15 cellular contexts compared by ENCODE assay signal in the genomic region with DNA sequence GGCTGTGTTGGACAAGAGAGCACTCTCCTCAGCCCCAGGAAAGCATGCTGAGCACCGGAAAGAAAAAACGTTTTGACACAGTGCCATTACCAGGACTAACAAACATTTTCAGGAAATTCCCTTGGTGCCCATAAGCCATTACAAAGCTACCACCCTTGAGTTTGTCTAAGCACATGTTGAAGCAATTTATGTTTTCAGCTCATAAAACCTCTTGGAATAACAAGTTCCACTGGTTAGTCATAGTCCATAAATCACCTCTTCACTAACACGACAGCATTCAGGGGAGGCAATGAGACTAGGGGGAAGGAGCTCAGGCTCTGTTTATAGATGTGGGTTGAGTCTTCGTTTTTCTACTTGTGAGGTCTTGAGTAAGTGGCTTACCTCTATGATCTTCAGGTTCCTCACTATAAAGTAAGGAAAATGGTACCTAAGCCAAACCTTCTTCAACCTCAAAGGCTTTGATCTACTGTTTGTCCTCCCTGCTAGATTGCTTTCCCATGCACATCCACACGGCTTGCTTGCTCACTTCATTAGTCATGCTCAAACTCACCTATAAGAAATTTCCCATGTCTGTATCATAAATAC.
DNase-seq lines count a peak whose midpoint lies in the region; ATAC-seq and TF ChIP-seq lines count a peak whose summit lies in the region.
"Had no signal": no experiment of that assay in that cellular context is flagged by ENCODE, and none has a peak within 500 bp of the region (broad histone marks: within the 10 kb centered on the region; RNA-seq: fewer than 3 reads in every experiment).

No MANE protein-coding gene starts in this region.

- TF ChIP-seq CTCF in epithelial cell of proximal tubule (conservative IDR thresholded peaks at IDR 0.05; ENCODE audit: low read depth, low read length) (no peak), neural progenitor cell (IDR thresholded peaks at IDR 0.05) (no peak)

- H3K36me3 Mint-ChIP-seq in neural progenitor cell = no peaks in the 10 kb centered on the region

- H3K4me3 ChIP-seq in epithelial cell of proximal tubule (ENCODE audit: low read depth, low read length) (no peak overlapping the region), neural progenitor cell (no peak overlapping the region)
- H3K4me3 ChIP-seq: coronary artery, pancreas had no signal

- no peaks in the 10 kb centered on the region for H3F3A ChIP-seq in neural progenitor cell (ENCODE audit: low read depth)

- no peaks in the 10 kb centered on the region for H3K9me3 Mint-ChIP-seq in neural progenitor cell
- H3K9me3 Mint-ChIP-seq: activated CD4-positive, alpha-beta T cell treated with anti-CD3 and anti-CD28 coated beads, Interleukin-2, amount 10 ng/mL, durations not matched to agents 7 days and 5 days; activated naive CD4-positive, alpha-beta T cell treated with anti-CD3 and anti-CD28 coated beads for 36 hours; stimulated activated naive CD8-positive, alpha-beta T cell treated with anti-CD3 and anti-CD28 coated beads, Interleukin-15, amount 100 ng/mL, for 72 hours had no signal

- ATAC-seq in HG02840 (IDR thresholded peaks at IDR 0.05; ENCODE audit: low FRiP score, unreplicated experiment) = no peak
- ATAC-seq in HG03442 (IDR thresholded peaks at IDR 0.05; ENCODE audit: unreplicated experiment) = no peak
- ATAC-seq: pancreas; stimulated activated naive CD8-positive, alpha-beta T cell treated with anti-CD3 and anti-CD28 coated beads, Interleukin-15, amount 100 ng/mL, for 72 hours had no signal

- H3K9me3 ChIP-seq in neural progenitor cell (ENCODE audit: low read depth) = no peaks in the 10 kb centered on the region
- H3K9me3 ChIP-seq: pancreas had no signal

- H3K4me1 ChIP-seq in neural progenitor cell = peaks cover 1% of the 10 kb centered on the region
- H3K4me1 ChIP-seq: pancreas had no signal

- no peaks in the 10 kb centered on the region for H4K20me1 ChIP-seq in neural progenitor cell (ENCODE audit: low read depth)

- peaks cover 13% of the 10 kb centered on the region for H3K4me1 Mint-ChIP-seq in neural progenitor cell
- H3K4me1 Mint-ChIP-seq: activated CD4-positive, alpha-beta T cell treated with anti-CD3 and anti-CD28 coated beads, Interleukin-2, amount 10 ng/mL, durations not matched to agents 7 days and 5 days; stimulated activated naive CD8-positive, alpha-beta T cell treated with anti-CD3 and anti-CD28 coated beads, Interleukin-15, amount 100 ng/mL, for 72 hours had no signal

- DNase-seq in SIG-M5 treated with dmso at 0.1 percent for 504 hours (lab: John Stamatoyannopoulos, UW; ENCODE audit: unreplicated experiment) = peak; percentile 54
- no peak for DNase-seq in SIG-M5 (lab: John Stamatoyannopoulos, UW)
- peak; percentile 38 for DNase-seq in NCI-H69 (lab: John Stamatoyannopoulos, UW)
- DNase-seq in epithelial cell of proximal tubule (ENCODE audit: low read depth) = peak; percentile 1
- DNase-seq in activated CD4-positive, alpha-beta T cell treated with anti-CD3 and anti-CD28 coated beads for 48 hours = no peak
- DNase-seq in neural progenitor cell (ENCODE audit: low spot score) = no peak
- DNase-seq: activated CD4-positive, alpha-beta T cell treated with anti-CD3 and anti-CD28 coated beads, Interleukin-2, amount 10 ng/mL, durations not matched to agents 7 days and 5 days; activated naive CD4-positive, alpha-beta T cell treated with anti-CD3 and anti-CD28 coated beads for 36 hours; NCI-H446; pancreas; stimulated activated CD4-positive, alpha-beta T cell treated with anti-CD3 and anti-CD28 coated beads, Interleukin-4, amount 100 ng/mL, for 1 hour; stimulated activated naive CD8-positive, alpha-beta T cell treated with anti-CD3 and anti-CD28 coated beads, Interleukin-15, amount 100 ng/mL, for 72 hours had no signal

- no peak overlapping the region for H3K27ac ChIP-seq in neural progenitor cell
- H3K27ac ChIP-seq: coronary artery, pancreas had no signal

- H3K79me2 ChIP-seq in neural progenitor cell (ENCODE audit: low read depth) = no peaks in the 10 kb centered on the region

- no peak overlapping the region for H3K9ac ChIP-seq in neural progenitor cell

- H3K27me3 ChIP-seq in neural progenitor cell = no peaks in the 10 kb centered on the region
- H3K27me3 ChIP-seq: pancreas had no signal

- H2AFZ ChIP-seq in neural progenitor cell (replicated peaks) = no peak overlapping the region

- peaks cover 2% of the 10 kb centered on the region for H3K27me3 Mint-ChIP-seq in neural progenitor cell (ENCODE audit: insufficient read depth, low read depth)

- H3K36me3 ChIP-seq in neural progenitor cell = no peaks in the 10 kb centered on the region
- H3K36me3 ChIP-seq: pancreas had no signal

- no peak overlapping the region for H3K4me2 ChIP-seq in neural progenitor cell

- H3K4me3 Mint-ChIP-seq in neural progenitor cell = no peak overlapping the region
- H3K4me3 Mint-ChIP-seq: activated CD4-positive, alpha-beta T cell treated with anti-CD3 and anti-CD28 coated beads, Interleukin-2, amount 10 ng/mL, durations not matched to agents 7 days and 5 days; activated naive CD4-positive, alpha-beta T cell treated with anti-CD3 and anti-CD28 coated beads for 36 hours; stimulated activated naive CD8-positive, alpha-beta T cell treated with anti-CD3 and anti-CD28 coated beads, Interleukin-15, amount 100 ng/mL, for 72 hours had no signal

- no peak overlapping the region for H3K27ac Mint-ChIP-seq in neural progenitor cell
- H3K27ac Mint-ChIP-seq: activated CD4-positive, alpha-beta T cell treated with anti-CD3 and anti-CD28 coated beads, Interleukin-2, amount 10 ng/mL, durations not matched to agents 7 days and 5 days; activated naive CD4-positive, alpha-beta T cell treated with anti-CD3 and anti-CD28 coated beads for 36 hours; stimulated activated naive CD8-positive, alpha-beta T cell treated with anti-CD3 and anti-CD28 coated beads, Interleukin-15, amount 100 ng/mL, for 72 hours had no signal

Comparison
In these comparisons a context has a peak if more than half of its experiments do, and no peak if none do; other contexts are left out.
1. DNase-seq: peak in SIG-M5 treated with dmso at 0.1 percent for 504 hours (single experiment), NCI-H69 (single experiment) and epithelial cell of proximal tubule (single experiment); none in SIG-M5 (single experiment), activated CD4-positive, alpha-beta T cell treated with anti-CD3 and anti-CD28 coated beads for 48 hours (single experiment) and neural progenitor cell (single experiment).